1 cellular context compared by ENCODE assay signal in the genomic region with DNA sequence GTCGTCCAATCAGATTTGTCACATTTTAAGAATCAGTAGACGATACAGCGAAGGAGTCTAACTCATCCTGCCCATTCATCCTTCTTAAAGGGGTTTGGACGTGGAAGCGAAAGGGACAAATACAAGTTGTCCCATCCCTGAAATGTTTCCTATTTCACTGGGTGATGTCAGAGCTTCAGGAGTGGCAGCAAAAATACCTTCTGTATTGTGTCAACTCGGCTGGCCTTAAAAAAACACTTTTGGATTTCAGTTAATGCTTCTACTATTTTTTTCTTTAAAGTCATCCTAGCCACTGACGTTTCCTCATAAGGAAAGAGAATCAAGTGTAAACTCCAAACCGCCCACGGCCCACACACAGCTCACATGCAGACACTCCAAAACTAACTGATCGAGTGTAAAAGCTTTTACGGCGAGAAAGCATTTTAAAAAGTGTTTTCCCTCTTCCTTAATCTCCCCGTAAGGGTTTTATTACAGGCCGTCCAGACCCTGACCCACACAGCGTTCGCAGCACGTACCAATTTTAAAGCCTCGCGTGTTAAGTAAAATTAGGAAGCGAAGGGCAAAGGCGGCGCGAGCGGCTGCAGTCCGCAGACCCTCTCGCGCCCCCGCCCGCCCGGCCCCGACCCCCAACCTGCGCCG.
A peak's percentile ranks its signal among the peaks of the same experiment; 100 is the strongest.
TF ChIP-seq lines count a peak whose summit lies in the region.

No MANE protein-coding gene starts in this region.

TF ChIP-seq in HepG2, 621 proteins besides CTCF, POLR2A, EP300 and RAD21 (continued from another document and continues in another):
- TF ChIP-seq, protein P1, sequence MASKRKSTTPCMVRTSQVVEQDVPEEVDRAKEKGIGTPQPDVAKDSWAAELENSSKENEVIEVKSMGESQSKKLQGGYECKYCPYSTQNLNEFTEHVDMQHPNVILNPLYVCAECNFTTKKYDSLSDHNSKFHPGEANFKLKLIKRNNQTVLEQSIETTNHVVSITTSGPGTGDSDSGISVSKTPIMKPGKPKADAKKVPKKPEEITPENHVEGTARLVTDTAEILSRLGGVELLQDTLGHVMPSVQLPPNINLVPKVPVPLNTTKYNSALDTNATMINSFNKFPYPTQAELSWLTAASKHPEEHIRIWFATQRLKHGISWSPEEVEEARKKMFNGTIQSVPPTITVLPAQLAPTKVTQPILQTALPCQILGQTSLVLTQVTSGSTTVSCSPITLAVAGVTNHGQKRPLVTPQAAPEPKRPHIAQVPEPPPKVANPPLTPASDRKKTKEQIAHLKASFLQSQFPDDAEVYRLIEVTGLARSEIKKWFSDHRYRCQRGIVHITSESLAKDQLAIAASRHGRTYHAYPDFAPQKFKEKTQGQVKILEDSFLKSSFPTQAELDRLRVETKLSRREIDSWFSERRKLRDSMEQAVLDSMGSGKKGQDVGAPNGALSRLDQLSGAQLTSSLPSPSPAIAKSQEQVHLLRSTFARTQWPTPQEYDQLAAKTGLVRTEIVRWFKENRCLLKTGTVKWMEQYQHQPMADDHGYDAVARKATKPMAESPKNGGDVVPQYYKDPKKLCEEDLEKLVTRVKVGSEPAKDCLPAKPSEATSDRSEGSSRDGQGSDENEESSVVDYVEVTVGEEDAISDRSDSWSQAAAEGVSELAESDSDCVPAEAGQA (IDR thresholded peaks at IDR 0.05; ENCODE audit: low read depth) = no peak
- TF ChIP-seq, protein P1 (CRISPR knock-in tag; IDR thresholded peaks at IDR 0.05; ENCODE audit: borderline replicate concordance) = no peak
- 0 out of 2 replicates have a peak, but pooled peaks have one; percentile 16 for TF ChIP-seq ZNF136 (CRISPR knock-in tag; IDR thresholded peaks at IDR 0.05; ENCODE audit: low read depth)
- TF ChIP-seq ZNF569 (CRISPR knock-in tag; IDR thresholded peaks at IDR 0.05; ENCODE audit: borderline replicate concordance) = no peak
- TF ChIP-seq, protein P2, sequence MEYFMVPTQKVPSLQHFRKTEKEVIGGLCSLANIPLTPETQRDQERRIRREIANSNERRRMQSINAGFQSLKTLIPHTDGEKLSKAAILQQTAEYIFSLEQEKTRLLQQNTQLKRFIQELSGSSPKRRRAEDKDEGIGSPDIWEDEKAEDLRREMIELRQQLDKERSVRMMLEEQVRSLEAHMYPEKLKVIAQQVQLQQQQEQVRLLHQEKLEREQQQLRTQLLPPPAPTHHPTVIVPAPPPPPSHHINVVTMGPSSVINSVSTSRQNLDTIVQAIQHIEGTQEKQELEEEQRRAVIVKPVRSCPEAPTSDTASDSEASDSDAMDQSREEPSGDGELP (IDR thresholded peaks at IDR 0.05; ENCODE audit: borderline replicate concordance, low read depth) = no peak
- TF ChIP-seq ARID2 (CRISPR knock-in tag; IDR thresholded peaks at IDR 0.05; ENCODE audit: borderline replicate concordance) = peak; percentile 81; the same call in 1 of the 2 replicates
- TF ChIP-seq, protein P3, sequence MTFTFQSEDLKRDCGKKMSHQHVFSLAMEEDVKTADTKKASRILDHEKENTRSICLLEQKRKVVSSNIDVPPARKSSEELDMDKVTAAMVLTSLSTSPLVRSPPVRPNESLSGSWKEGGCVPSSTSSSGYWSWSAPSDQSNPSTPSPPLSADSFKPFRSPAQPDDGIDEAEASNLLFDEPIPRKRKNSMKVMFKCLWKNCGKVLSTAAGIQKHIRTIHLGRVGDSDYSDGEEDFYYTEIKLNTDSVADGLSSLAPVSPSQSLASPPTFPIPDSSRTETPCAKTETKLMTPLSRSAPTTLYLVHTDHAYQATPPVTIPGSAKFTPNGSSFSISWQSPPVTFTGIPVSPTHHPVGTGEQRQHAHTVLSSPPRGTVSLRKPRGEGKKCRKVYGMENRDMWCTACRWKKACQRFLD (CRISPR knock-in tag; IDR thresholded peaks at IDR 0.05; ENCODE audit: borderline replicate concordance) = no peak
- no peak for TF ChIP-seq ZNF614 (CRISPR knock-in tag; IDR thresholded peaks at IDR 0.05; ENCODE audit: borderline replicate concordance)
- TF ChIP-seq, protein P4, sequence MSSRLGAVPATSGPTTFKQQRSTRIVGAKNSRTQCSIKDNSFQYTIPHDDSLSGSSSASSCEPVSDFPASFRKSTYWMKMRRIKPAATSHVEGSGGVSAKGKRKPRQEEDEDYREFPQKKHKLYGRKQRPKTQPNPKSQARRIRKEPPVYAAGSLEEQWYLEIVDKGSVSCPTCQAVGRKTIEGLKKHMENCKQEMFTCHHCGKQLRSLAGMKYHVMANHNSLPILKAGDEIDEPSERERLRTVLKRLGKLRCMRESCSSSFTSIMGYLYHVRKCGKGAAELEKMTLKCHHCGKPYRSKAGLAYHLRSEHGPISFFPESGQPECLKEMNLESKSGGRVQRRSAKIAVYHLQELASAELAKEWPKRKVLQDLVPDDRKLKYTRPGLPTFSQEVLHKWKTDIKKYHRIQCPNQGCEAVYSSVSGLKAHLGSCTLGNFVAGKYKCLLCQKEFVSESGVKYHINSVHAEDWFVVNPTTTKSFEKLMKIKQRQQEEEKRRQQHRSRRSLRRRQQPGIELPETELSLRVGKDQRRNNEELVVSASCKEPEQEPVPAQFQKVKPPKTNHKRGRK (CRISPR knock-in tag; IDR thresholded peaks at IDR 0.05) = no peak
- no peak for TF ChIP-seq CBFB (CRISPR knock-in tag; IDR thresholded peaks at IDR 0.05)
- no peak for TF ChIP-seq GPN1 (CRISPR knock-in tag; IDR thresholded peaks at IDR 0.05; ENCODE audit: borderline replicate concordance)
- TF ChIP-seq MBD4 (IDR thresholded peaks at IDR 0.05; ENCODE audit: borderline replicate concordance, low read length) = no peak
- TF ChIP-seq FOXM1 (CRISPR knock-in tag; IDR thresholded peaks at IDR 0.05) = no peak
- TF ChIP-seq KAT8 (CRISPR knock-in tag; IDR thresholded peaks at IDR 0.05) = 0 out of 2 replicates have a peak, but pooled peaks have one; percentile 0
- TF ChIP-seq, protein P5, sequence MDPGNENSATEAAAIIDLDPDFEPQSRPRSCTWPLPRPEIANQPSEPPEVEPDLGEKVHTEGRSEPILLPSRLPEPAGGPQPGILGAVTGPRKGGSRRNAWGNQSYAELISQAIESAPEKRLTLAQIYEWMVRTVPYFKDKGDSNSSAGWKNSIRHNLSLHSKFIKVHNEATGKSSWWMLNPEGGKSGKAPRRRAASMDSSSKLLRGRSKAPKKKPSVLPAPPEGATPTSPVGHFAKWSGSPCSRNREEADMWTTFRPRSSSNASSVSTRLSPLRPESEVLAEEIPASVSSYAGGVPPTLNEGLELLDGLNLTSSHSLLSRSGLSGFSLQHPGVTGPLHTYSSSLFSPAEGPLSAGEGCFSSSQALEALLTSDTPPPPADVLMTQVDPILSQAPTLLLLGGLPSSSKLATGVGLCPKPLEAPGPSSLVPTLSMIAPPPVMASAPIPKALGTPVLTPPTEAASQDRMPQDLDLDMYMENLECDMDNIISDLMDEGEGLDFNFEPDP (CRISPR knock-in tag; conservative IDR thresholded peaks at IDR 0.05) = no peak
- TF ChIP-seq, protein P6, sequence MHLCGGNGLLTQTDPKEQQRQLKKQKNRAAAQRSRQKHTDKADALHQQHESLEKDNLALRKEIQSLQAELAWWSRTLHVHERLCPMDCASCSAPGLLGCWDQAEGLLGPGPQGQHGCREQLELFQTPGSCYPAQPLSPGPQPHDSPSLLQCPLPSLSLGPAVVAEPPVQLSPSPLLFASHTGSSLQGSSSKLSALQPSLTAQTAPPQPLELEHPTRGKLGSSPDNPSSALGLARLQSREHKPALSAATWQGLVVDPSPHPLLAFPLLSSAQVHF (CRISPR knock-in tag; IDR thresholded peaks at IDR 0.05) = no peak
- TF ChIP-seq CBX2 (IDR thresholded peaks at IDR 0.05; ENCODE audit: low read depth, low read length) = no peak; the same call in 1 of the 2 replicates
- no peak for TF ChIP-seq CBX2 (CRISPR knock-in tag; IDR thresholded peaks at IDR 0.05; ENCODE audit: low read depth)
- no peak for TF ChIP-seq AGO1 (IDR thresholded peaks at IDR 0.05; ENCODE audit: low read depth, low read length, poor library complexity, severe bottlenecking)
- TF ChIP-seq, protein P7, sequence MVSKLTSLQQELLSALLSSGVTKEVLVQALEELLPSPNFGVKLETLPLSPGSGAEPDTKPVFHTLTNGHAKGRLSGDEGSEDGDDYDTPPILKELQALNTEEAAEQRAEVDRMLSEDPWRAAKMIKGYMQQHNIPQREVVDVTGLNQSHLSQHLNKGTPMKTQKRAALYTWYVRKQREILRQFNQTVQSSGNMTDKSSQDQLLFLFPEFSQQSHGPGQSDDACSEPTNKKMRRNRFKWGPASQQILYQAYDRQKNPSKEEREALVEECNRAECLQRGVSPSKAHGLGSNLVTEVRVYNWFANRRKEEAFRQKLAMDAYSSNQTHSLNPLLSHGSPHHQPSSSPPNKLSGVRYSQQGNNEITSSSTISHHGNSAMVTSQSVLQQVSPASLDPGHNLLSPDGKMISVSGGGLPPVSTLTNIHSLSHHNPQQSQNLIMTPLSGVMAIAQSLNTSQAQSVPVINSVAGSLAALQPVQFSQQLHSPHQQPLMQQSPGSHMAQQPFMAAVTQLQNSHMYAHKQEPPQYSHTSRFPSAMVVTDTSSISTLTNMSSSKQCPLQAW (CRISPR knock-in tag; IDR thresholded peaks at IDR 0.05) = 0 out of 2 replicates have a peak, but pooled peaks have one; percentile 15
- TF ChIP-seq, protein P8, sequence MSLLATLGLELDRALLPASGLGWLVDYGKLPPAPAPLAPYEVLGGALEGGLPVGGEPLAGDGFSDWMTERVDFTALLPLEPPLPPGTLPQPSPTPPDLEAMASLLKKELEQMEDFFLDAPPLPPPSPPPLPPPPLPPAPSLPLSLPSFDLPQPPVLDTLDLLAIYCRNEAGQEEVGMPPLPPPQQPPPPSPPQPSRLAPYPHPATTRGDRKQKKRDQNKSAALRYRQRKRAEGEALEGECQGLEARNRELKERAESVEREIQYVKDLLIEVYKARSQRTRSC (CRISPR knock-in tag; IDR thresholded peaks at IDR 0.05; ENCODE audit: low read depth) = no peak
- no peak for TF ChIP-seq ADNP (CRISPR knock-in tag; IDR thresholded peaks at IDR 0.05)
- TF ChIP-seq NFE2L2 (IDR thresholded peaks at IDR 0.05; ENCODE audit: low read length) = no peak
- TF ChIP-seq ONECUT2 (CRISPR knock-in tag; IDR thresholded peaks at IDR 0.05) = no peak
- no peak; the same call in 1 of the 2 replicates for TF ChIP-seq ZNF232 (CRISPR knock-in tag; IDR thresholded peaks at IDR 0.05; ENCODE audit: borderline replicate concordance)
- TF ChIP-seq GABPA (IDR thresholded peaks at IDR 0.05; ENCODE audit: low read depth, low read length) = no peak
- TF ChIP-seq GABPA (CRISPR knock-in tag; IDR thresholded peaks at IDR 0.05; ENCODE audit: low read depth) = no peak
- no peak for TF ChIP-seq STAG1 (CRISPR knock-in tag; IDR thresholded peaks at IDR 0.05)
- no peak for TF ChIP-seq LCORL (IDR thresholded peaks at IDR 0.05)
- TF ChIP-seq LCORL (CRISPR knock-in tag; IDR thresholded peaks at IDR 0.05) = no peak; the same call in 1 of the 2 replicates
- TF ChIP-seq, protein P9, sequence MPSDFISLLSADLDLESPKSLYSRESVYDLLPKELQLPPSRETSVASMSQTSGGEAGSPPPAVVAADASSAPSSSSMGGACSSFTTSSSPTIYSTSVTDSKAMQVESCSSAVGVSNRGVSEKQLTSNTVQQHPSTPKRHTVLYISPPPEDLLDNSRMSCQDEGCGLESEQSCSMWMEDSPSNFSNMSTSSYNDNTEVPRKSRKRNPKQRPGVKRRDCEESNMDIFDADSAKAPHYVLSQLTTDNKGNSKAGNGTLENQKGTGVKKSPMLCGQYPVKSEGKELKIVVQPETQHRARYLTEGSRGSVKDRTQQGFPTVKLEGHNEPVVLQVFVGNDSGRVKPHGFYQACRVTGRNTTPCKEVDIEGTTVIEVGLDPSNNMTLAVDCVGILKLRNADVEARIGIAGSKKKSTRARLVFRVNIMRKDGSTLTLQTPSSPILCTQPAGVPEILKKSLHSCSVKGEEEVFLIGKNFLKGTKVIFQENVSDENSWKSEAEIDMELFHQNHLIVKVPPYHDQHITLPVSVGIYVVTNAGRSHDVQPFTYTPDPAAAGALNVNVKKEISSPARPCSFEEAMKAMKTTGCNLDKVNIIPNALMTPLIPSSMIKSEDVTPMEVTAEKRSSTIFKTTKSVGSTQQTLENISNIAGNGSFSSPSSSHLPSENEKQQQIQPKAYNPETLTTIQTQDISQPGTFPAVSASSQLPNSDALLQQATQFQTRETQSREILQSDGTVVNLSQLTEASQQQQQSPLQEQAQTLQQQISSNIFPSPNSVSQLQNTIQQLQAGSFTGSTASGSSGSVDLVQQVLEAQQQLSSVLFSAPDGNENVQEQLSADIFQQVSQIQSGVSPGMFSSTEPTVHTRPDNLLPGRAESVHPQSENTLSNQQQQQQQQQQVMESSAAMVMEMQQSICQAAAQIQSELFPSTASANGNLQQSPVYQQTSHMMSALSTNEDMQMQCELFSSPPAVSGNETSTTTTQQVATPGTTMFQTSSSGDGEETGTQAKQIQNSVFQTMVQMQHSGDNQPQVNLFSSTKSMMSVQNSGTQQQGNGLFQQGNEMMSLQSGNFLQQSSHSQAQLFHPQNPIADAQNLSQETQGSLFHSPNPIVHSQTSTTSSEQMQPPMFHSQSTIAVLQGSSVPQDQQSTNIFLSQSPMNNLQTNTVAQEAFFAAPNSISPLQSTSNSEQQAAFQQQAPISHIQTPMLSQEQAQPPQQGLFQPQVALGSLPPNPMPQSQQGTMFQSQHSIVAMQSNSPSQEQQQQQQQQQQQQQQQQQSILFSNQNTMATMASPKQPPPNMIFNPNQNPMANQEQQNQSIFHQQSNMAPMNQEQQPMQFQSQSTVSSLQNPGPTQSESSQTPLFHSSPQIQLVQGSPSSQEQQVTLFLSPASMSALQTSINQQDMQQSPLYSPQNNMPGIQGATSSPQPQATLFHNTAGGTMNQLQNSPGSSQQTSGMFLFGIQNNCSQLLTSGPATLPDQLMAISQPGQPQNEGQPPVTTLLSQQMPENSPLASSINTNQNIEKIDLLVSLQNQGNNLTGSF (CRISPR knock-in tag; IDR thresholded peaks at IDR 0.05) = no peak
- TF ChIP-seq AGO2 (optimal IDR thresholded peaks at IDR 0.05; ENCODE audit: low read depth, low read length) = no peak
- TF ChIP-seq MZF1 (CRISPR knock-in tag; IDR thresholded peaks at IDR 0.05; ENCODE audit: borderline replicate concordance) = no peak
- TF ChIP-seq ZEB1 (IDR thresholded peaks at IDR 0.05; ENCODE audit: insufficient replicate concordance, low read depth) = no peak
- no peak for TF ChIP-seq ZBTB21 (CRISPR knock-in tag; IDR thresholded peaks at IDR 0.05)
- TF ChIP-seq MAZ (IDR thresholded peaks at IDR 0.05; ENCODE audit: borderline replicate concordance, low read depth, low read length) = no peak
- TF ChIP-seq MAZ (CRISPR knock-in tag; IDR thresholded peaks at IDR 0.05; ENCODE audit: low read depth) = no peak
- TF ChIP-seq CENPX (CRISPR knock-in tag; IDR thresholded peaks at IDR 0.05) = no peak
- no peak for TF ChIP-seq ZBTB38 (CRISPR knock-in tag; IDR thresholded peaks at IDR 0.05)
- no peak for TF ChIP-seq ZNF660 (CRISPR knock-in tag; IDR thresholded peaks at IDR 0.05; ENCODE audit: borderline replicate concordance, low read depth)
- TF ChIP-seq ZNF282 (IDR thresholded peaks at IDR 0.05; ENCODE audit: partially characterized antibody) = no peak
- TF ChIP-seq ISX (CRISPR knock-in tag; conservative IDR thresholded peaks at IDR 0.05) = no peak
